Comparison of ENCODE assay signal across 1 cellular context in genomic region chr19:4007836-4008539, GRCh38.
A peak's percentile ranks its signal among the peaks of the same experiment; 100 is the strongest.
TF ChIP-seq lines count a peak whose summit lies in the region.

No MANE protein-coding gene starts in this region.

TF ChIP-seq in GM12878, 131 proteins besides CTCF, POLR2A, EP300 and RAD21:
- 0 out of 2 replicates have a peak, but pooled peaks have one; percentile 42 for TF ChIP-seq ZNF207 (IDR thresholded peaks at IDR 0.05; ENCODE audit: borderline replicate concordance)
- TF ChIP-seq ZNF24 (IDR thresholded peaks at IDR 0.05): no peak
- TF ChIP-seq POU2F2 (IDR thresholded peaks at IDR 0.05; ENCODE audit: borderline replicate concordance, low read depth, low read length): no peak
- peak; percentile 28; the same call in 1 of the 2 replicates for TF ChIP-seq SMARCA5 (IDR thresholded peaks at IDR 0.05)
- TF ChIP-seq GATAD2B (conservative IDR thresholded peaks at IDR 0.05; ENCODE audit: low read depth): 0 out of 2 replicates have a peak, but pooled peaks have one; percentile 14
- no peak for TF ChIP-seq NR2C2 (IDR thresholded peaks at IDR 0.05; ENCODE audit: borderline replicate concordance, control insufficient read depth, insufficient read length, low read depth)
- no peak for TF ChIP-seq SMAD5 (IDR thresholded peaks at IDR 0.05; ENCODE audit: low read depth)
TF ChIP-seq in GM12878: peak in this region for 3.
